ENCODE assay signal across 17 cellular contexts in the genomic region with DNA sequence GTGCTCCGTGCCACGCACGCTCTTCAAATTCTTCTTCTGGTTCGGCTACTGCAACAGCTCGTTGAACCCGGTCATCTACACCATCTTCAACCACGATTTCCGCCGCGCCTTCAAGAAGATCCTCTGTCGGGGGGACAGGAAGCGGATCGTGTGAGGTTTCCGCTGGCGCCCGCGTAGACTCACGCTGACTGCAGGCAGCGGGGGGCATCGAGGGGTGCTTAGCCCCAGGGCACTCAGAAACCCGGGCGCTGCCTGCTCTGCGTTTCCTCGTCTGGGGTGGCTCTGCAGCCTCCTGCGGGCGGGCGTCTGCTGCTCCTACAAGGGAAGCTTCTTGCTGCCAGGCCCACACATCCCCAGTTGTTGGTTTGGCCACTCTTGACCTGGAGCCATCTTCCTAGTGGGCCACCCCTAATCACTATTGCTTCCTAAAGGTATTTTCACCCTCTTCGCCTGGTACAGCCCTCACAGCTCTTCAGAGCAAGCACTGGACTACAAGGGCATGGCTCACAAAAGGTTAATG. TPM values are rescaled to one million over a fixed set of nuclear protein-coding genes. Genes with fewer than 3 reads are reported as not detected.
DNase-seq lines count a peak whose midpoint lies in the region; ATAC-seq and TF ChIP-seq lines count a peak whose summit lies in the region.
"Had no signal": no experiment of that assay in that cellular context is flagged by ENCODE, and none has a peak within 500 bp of the region (broad histone marks: within the 10 kb centered on the region; RNA-seq: fewer than 3 reads in every experiment).

No MANE protein-coding gene starts in this region.

- H3K4me3 ChIP-seq in spleen (peak overlapping the region in 6 of 8 donors; percentile 4 to 72 (median 50)), esophagus squamous epithelium (peak overlapping the region in 2 of 4 donors; percentile 50 to 64)
- H3K4me3 ChIP-seq: A549 had no signal

- H3K36me3 ChIP-seq in spleen (no peaks in the 10 kb centered on the region), esophagus squamous epithelium (no peaks in the 10 kb centered on the region)
- H3K36me3 ChIP-seq: gastroesophageal sphincter had no signal

- no peaks in the 10 kb centered on the region for H3K9me3 Mint-ChIP-seq in activated CD4-positive, alpha-beta T cell treated with anti-CD3 and anti-CD28 coated beads, Interleukin-2, amount 10 ng/mL, durations not matched to agents 7 days and 5 days
- H3K9me3 Mint-ChIP-seq in T-cell = no peaks in the 10 kb centered on the region
- H3K9me3 Mint-ChIP-seq in immature natural killer cell = peaks cover 0 to 2% (median 0%) of the 10 kb centered on the region in 6 donors

- H3K4me1 Mint-ChIP-seq in activated CD4-positive, alpha-beta T cell treated with anti-CD3 and anti-CD28 coated beads, Interleukin-2, amount 10 ng/mL, durations not matched to agents 7 days and 5 days = peaks cover 15% of the 10 kb centered on the region
- H3K4me1 Mint-ChIP-seq in T-cell (peaks cover 0 to 24% (median 20%) of the 10 kb centered on the region in 3 donors), immature natural killer cell (peaks cover 0 to 18% of the 10 kb centered on the region in 2 donors)

- H3K4me3 Mint-ChIP-seq in activated CD4-positive, alpha-beta T cell treated with anti-CD3 and anti-CD28 coated beads, Interleukin-2, amount 10 ng/mL, durations not matched to agents 7 days and 5 days = peak overlapping the region; percentile 35
- peak overlapping the region; percentile 29 to 68 (median 39) for H3K4me3 Mint-ChIP-seq in T-cell
- H3K4me3 Mint-ChIP-seq in immature natural killer cell = peak overlapping the region; percentile 13 to 55 (median 44)

- H3K4me1 ChIP-seq in spleen (peaks cover 11 to 32% (median 27%) of the 10 kb centered on the region in 6 donors), esophagus squamous epithelium (peaks cover 17 to 31% (median 24%) of the 10 kb centered on the region in 3 donors)

- TF ChIP-seq POLR2A in spleen (IDR thresholded peaks at IDR 0.05) (no peak), esophagus squamous epithelium (IDR thresholded peaks at IDR 0.05) (no peak)

- H3K27me3 Mint-ChIP-seq in activated CD4-positive, alpha-beta T cell treated with anti-CD3 and anti-CD28 coated beads, Interleukin-2, amount 10 ng/mL, durations not matched to agents 7 days and 5 days = peaks cover 48% of the 10 kb centered on the region
- peaks cover 34 to 58% of the 10 kb centered on the region in 2 donors for H3K27me3 Mint-ChIP-seq in T-cell
- H3K27me3 Mint-ChIP-seq in immature natural killer cell (ENCODE audit: low read depth in 3 of 3) = peaks cover 4 to 15% (median 11%) of the 10 kb centered on the region in 3 donors

- WGBS in spleen, 5 donors = 68 to 82% (median 79%) methylated on average over 28 of the region's 28 CpGs
- WGBS in esophagus squamous epithelium, 2 donors = 82 to 89% methylated on average over 10 to 14 of the region's 28 CpGs

- H3K27me3 ChIP-seq in spleen (replicated peaks in 1 of 7) = peaks cover 0 to 60% (median 51%) of the 10 kb centered on the region in 7 donors
- H3K27me3 ChIP-seq in esophagus squamous epithelium = peaks cover 0 to 78% (median 7%) of the 10 kb centered on the region in 4 donors

- peaks cover 3% of the 10 kb centered on the region for H3K36me3 Mint-ChIP-seq in activated CD4-positive, alpha-beta T cell treated with anti-CD3 and anti-CD28 coated beads, Interleukin-2, amount 10 ng/mL, durations not matched to agents 7 days and 5 days (ENCODE audit: low read depth)
- H3K36me3 Mint-ChIP-seq in T-cell = no peaks in the 10 kb centered on the region
- no peaks in the 10 kb centered on the region for H3K36me3 Mint-ChIP-seq in immature natural killer cell

- H3K27ac ChIP-seq in spleen (peak overlapping the region in 4 of 8 donors; percentile 14 to 75 (median 42)), esophagus squamous epithelium (no peak overlapping the region)
- H3K27ac ChIP-seq: A549, gastroesophageal sphincter had no signal

- intact Hi-C loops in spleen (cut with DNase I; ENCODE audit: low total_unique reads) = no loop called here
- intact Hi-C loops in esophagus squamous epithelium (cut with DNase I) = no loop called here

- DNase-seq in activated CD4-positive, alpha-beta T cell treated with anti-CD3 and anti-CD28 coated beads, Interleukin-2, amount 10 ng/mL, durations not matched to agents 7 days and 5 days = no peak
- DNase-seq in activated CD4-positive, alpha-beta T cell treated with anti-CD3 and anti-CD28 coated beads, Interleukin-2, amount 50 U/mL, for 48 hours = no peak
- DNase-seq in T-cell (no peak), immature natural killer cell (no peak), spleen (no peak), esophagus squamous epithelium (lab: John Stamatoyannopoulos, UW) (no peak), NOMO-1 treated with dmso at 0.1 percent for 144 hours (lab: John Stamatoyannopoulos, UW; ENCODE audit: unreplicated experiment) (no peak), NCI-H1436 treated with DMSO at 0.1 percent for 48 hours (lab: John Stamatoyannopoulos, UW) (no peak)
- DNase-seq: activated CD4-positive, alpha-beta T cell treated with anti-CD3 and anti-CD28 coated beads for 4 hours; Kasumi-1; kidney; NCI-H510A treated with DMSO at 0.1 percent for 48 hours; stimulated activated naive CD4-positive, alpha-beta T cell treated with Interleukin-2 at 50 U/mL for 16 hours had no signal

- no peak for ATAC-seq in T-cell (replicated peaks in 1 of 4)
- ATAC-seq: A549, gastroesophageal sphincter had no signal

- H3K27ac Mint-ChIP-seq in activated CD4-positive, alpha-beta T cell treated with anti-CD3 and anti-CD28 coated beads, Interleukin-2, amount 10 ng/mL, durations not matched to agents 7 days and 5 days = no peak overlapping the region
- no peak overlapping the region for H3K27ac Mint-ChIP-seq in T-cell
- H3K27ac Mint-ChIP-seq in immature natural killer cell = no peak overlapping the region

- TF ChIP-seq CTCF in spleen (IDR thresholded peaks at IDR 0.05 in 8 of 11, conservative IDR thresholded peaks at IDR 0.05 in 3 of 11) = no peak
- TF ChIP-seq CTCF in esophagus squamous epithelium (IDR thresholded peaks at IDR 0.05) = no peak

- CTCF ChIA-PET in activated CD4-positive, alpha-beta T cell treated with anti-CD3 and anti-CD28 coated beads, Interleukin-2, amount 10 ng/mL, durations not matched to agents 7 days and 5 days (lab: Charles Lee) = no interaction called here
- CTCF ChIA-PET in T-cell (lab: Charles Lee) = interaction anchor here in 1 of 2 donors (1.0 kb wide), 1 partner anchor 182 kb away, joined by 3 read pairs; no protein-coding TSS in a partner anchor

- H3K9me3 ChIP-seq in spleen (peaks cover 0 to 7% (median 0%) of the 10 kb centered on the region in 8 donors), esophagus squamous epithelium (no peaks in the 10 kb centered on the region)
- H3K9me3 ChIP-seq: A549, gastroesophageal sphincter had no signal

- POLR2A ChIA-PET in activated CD4-positive, alpha-beta T cell treated with anti-CD3 and anti-CD28 coated beads, Interleukin-2, amount 10 ng/mL, durations not matched to agents 7 days and 5 days (lab: Charles Lee) = no interaction called here
- POLR2A ChIA-PET in T-cell (lab: Charles Lee) = no interaction called here

RNA-seq across cellular contexts. Expression of a gene that starts 2.5 kb away (rescaled TPM):
- total RNA-seq in activated CD4-positive, alpha-beta T cell treated with anti-CD3 and anti-CD28 coated beads, Interleukin-2, amount 10 ng/mL, durations not matched to agents 7 days and 5 days = not detected
- under 1 TPM; 0.09 to 0.26 (median 0.12) TPM for total RNA-seq in T-cell
- not detected for polyA plus RNA-seq in immature natural killer cell
- total RNA-seq in spleen = 10 to 100 TPM in 5 of 7 donors, 1 to 10 TPM in 2; 7.1 to 48.1 (median 13.8) TPM
- polyA plus RNA-seq in spleen = 1 to 10 TPM in 1 of 3 donors, under 1 TPM in 2; 0.35 to 1.2 (median 0.74) TPM
- total RNA-seq in esophagus squamous epithelium = 1 to 10 TPM in 1 of 4 donors, under 1 TPM in 2, not detected in 1; 0.38 to 1.1 (median 0.40) TPM
- total RNA-seq: endothelial cell of umbilical vein, H4 had no signal
- polyA plus RNA-seq: A549 had no signal
